Comparison of ENCODE assay signal across 7 cellular contexts in genomic region chr1:225866061-225866844, GRCh38.
A peak's percentile ranks its signal among the peaks of the same experiment; 100 is the strongest.
DNase-seq lines count a peak whose midpoint lies in the region; ATAC-seq lines count a peak whose summit lies in the region.

No MANE protein-coding gene starts in this region.

- DNase-seq in activated naive CD8-positive, alpha-beta T cell treated with anti-CD3 and anti-CD28 coated beads, Interleukin-2, amount 50 U/mL, for 16 hours (ENCODE audit: low read depth, low spot score), result peak; percentile 61
- peak; percentile 58 to 67 (median 63) for DNase-seq in stimulated activated CD4-positive, alpha-beta T cell treated with anti-CD3 and anti-CD28 coated beads, Interleukin-12 subunit alpha, Interleukin-12 subunit beta, amount 100 ng/mL, for 48 hours (ENCODE audit: low read depth in 2 of 3, low spot score in 1 of 3)
- DNase-seq in HuH-7 (ENCODE audit: low spot score), result no peak
- no peak for DNase-seq in NCI-H1694 (lab: John Stamatoyannopoulos, UW)
- no peak for DNase-seq in dedifferentiated amniotic fluid mesenchymal stem cell (ENCODE audit: extremely low spot score)

- peaks cover 51% of the 10 kb centered on the region for H3K36me3 Mint-ChIP-seq in T-helper 1 cell treated with Interleukin-12 subunit alpha and Interleukin-12 subunit beta and Interleukin-4 antibody, amounts not matched to agents 30 μg/mL and 1 μg/mL, for 36 hours (ENCODE audit: low read depth)

- H3K27ac Mint-ChIP-seq in T-helper 1 cell treated with Interleukin-12 subunit alpha and Interleukin-12 subunit beta and Interleukin-4 antibody, amounts not matched to agents 30 μg/mL and 1 μg/mL, for 36 hours, result peak overlapping the region; percentile 77

- no peaks in the 10 kb centered on the region for H3K27me3 Mint-ChIP-seq in T-helper 1 cell treated with Interleukin-12 subunit alpha and Interleukin-12 subunit beta and Interleukin-4 antibody, amounts not matched to agents 30 μg/mL and 1 μg/mL, for 36 hours (ENCODE audit: low read depth)

- no peaks in the 10 kb centered on the region for H3K9me3 Mint-ChIP-seq in T-helper 1 cell treated with Interleukin-12 subunit alpha and Interleukin-12 subunit beta and Interleukin-4 antibody, amounts not matched to agents 30 μg/mL and 1 μg/mL, for 36 hours

- ATAC-seq in HG02852 (IDR thresholded peaks at IDR 0.05; ENCODE audit: unreplicated experiment), result peak; percentile 80

- peaks cover 24% of the 10 kb centered on the region for H3K4me1 Mint-ChIP-seq in T-helper 1 cell treated with Interleukin-12 subunit alpha and Interleukin-12 subunit beta and Interleukin-4 antibody, amounts not matched to agents 30 μg/mL and 1 μg/mL, for 36 hours (ENCODE audit: low read depth)

- peak overlapping the region; percentile 69 for H3K4me3 Mint-ChIP-seq in T-helper 1 cell treated with Interleukin-12 subunit alpha and Interleukin-12 subunit beta and Interleukin-4 antibody, amounts not matched to agents 30 μg/mL and 1 μg/mL, for 36 hours

Comparison
In these comparisons a context has a peak if more than half of its experiments do, and no peak if none do; other contexts are left out.
1. DNase-seq: peak in activated naive CD8-positive, alpha-beta T cell treated with anti-CD3 and anti-CD28 coated beads, Interleukin-2, amount 50 U/mL, for 16 hours (single experiment) and stimulated activated CD4-positive, alpha-beta T cell treated with anti-CD3 and anti-CD28 coated beads, Interleukin-12 subunit alpha, Interleukin-12 subunit beta, amount 100 ng/mL, for 48 hours (3 of 3); none in HuH-7 (single experiment), NCI-H1694 (single experiment) and dedifferentiated amniotic fluid mesenchymal stem cell (single experiment).